2 cellular contexts compared by ENCODE assay signal in genomic region chr19:9791552-9792181, GRCh38.
TF ChIP-seq lines count a peak whose summit lies in the region.

No MANE protein-coding gene starts in this region.

TF ChIP-seq in HEK293, 187 proteins besides CTCF, POLR2A, EP300 and RAD21 (continued from another document and continues in another):
- TF ChIP-seq PRDM4 (tag by site-specific recombination; IDR thresholded peaks at IDR 0.05), result no peak
- no peak for TF ChIP-seq ZNF148 (tag by site-specific recombination; IDR thresholded peaks at IDR 0.05; ENCODE audit: borderline replicate concordance)
- no peak for TF ChIP-seq REST (tag by site-specific recombination; IDR thresholded peaks at IDR 0.05)
- TF ChIP-seq SP2 (tag by site-specific recombination; IDR thresholded peaks at IDR 0.05), result peak; percentile 54
- no peak for TF ChIP-seq ZNF488 (tag by site-specific recombination; IDR thresholded peaks at IDR 0.05)
- TF ChIP-seq GLIS2 (tag by site-specific recombination; IDR thresholded peaks at IDR 0.05), result no peak
- TF ChIP-seq ZNF792 (tag by site-specific recombination; IDR thresholded peaks at IDR 0.05), result no peak
- peak; percentile 89 for TF ChIP-seq ZNF398 (tag by site-specific recombination; IDR thresholded peaks at IDR 0.05)
- no peak for TF ChIP-seq KLF10 (tag by site-specific recombination; IDR thresholded peaks at IDR 0.05)
- TF ChIP-seq EGR2 (tag by site-specific recombination; IDR thresholded peaks at IDR 0.05; ENCODE audit: low read depth), result 0 out of 2 replicates have a peak, but pooled peaks have one; percentile 67

TF ChIP-seq in WTC11, 78 proteins besides CTCF, POLR2A, EP300 and RAD21:
- TF ChIP-seq ZSCAN18 (CRISPR knock-in tag; IDR thresholded peaks at IDR 0.05) (no peak), ARID4B (CRISPR knock-in tag; IDR thresholded peaks at IDR 0.05; ENCODE audit: borderline replicate concordance) (no peak), SP1 (CRISPR knock-in tag; conservative IDR thresholded peaks at IDR 0.05) (peak; percentile 74)
